In genomic region chr10:86399879-86400704, GRCh38 we compare ENCODE assay signal across 1 cellular context.
TF ChIP-seq lines count a peak whose summit lies in the region.

No MANE protein-coding gene starts in this region.

TF ChIP-seq in HepG2, 621 proteins besides CTCF, POLR2A, EP300 and RAD21 (continued from another document and continues in another):
- TF ChIP-seq ZNF318 (CRISPR knock-in tag; IDR thresholded peaks at IDR 0.05) (no peak), BRCA1 (CRISPR knock-in tag; IDR thresholded peaks at IDR 0.05) (peak; percentile 78; the same call in 1 of the 2 replicates), ZNF749 (CRISPR knock-in tag; IDR thresholded peaks at IDR 0.05; ENCODE audit: borderline replicate concordance) (peak; percentile 97), FOSL2 (CRISPR knock-in tag; IDR thresholded peaks at IDR 0.05) (peak; percentile 51), ZNF34 (CRISPR knock-in tag; IDR thresholded peaks at IDR 0.05; ENCODE audit: borderline replicate concordance) (peak; percentile 82), ZNF292 (CRISPR knock-in tag; IDR thresholded peaks at IDR 0.05; ENCODE audit: borderline replicate concordance, low read depth) (peak; percentile 27; the same call in 1 of the 2 replicates), ZFP82 (CRISPR knock-in tag; IDR thresholded peaks at IDR 0.05; ENCODE audit: borderline replicate concordance) (peak; percentile 56; the same call in 1 of the 2 replicates), ZNF121 (CRISPR knock-in tag; IDR thresholded peaks at IDR 0.05) (peak; percentile 93), DMAP1 (CRISPR knock-in tag; IDR thresholded peaks at IDR 0.05) (peak; percentile 79), GTF3A (CRISPR knock-in tag; conservative IDR thresholded peaks at IDR 0.05) (peak; percentile 88; the same call in 1 of the 2 replicates), ZNF652 (CRISPR knock-in tag; IDR thresholded peaks at IDR 0.05; ENCODE audit: borderline replicate concordance, low read depth) (no peak), ZNF10 (CRISPR knock-in tag; IDR thresholded peaks at IDR 0.05; ENCODE audit: borderline replicate concordance, low read depth) (no peak), ZKSCAN1 (IDR thresholded peaks at IDR 0.05; ENCODE audit: low read length) (no peak), PLRG1 (conservative IDR thresholded peaks at IDR 0.05) (no peak), MTF1 (CRISPR knock-in tag; IDR thresholded peaks at IDR 0.05) (no peak), PCBP1 (IDR thresholded peaks at IDR 0.05; ENCODE audit: borderline replicate concordance, low read depth, low read length) (peak; percentile 56; the same call in 1 of the 2 replicates), ARNTL (CRISPR knock-in tag; IDR thresholded peaks at IDR 0.05) (peak; percentile 54; the same call in 1 of the 2 replicates), ZNF850 (CRISPR knock-in tag; conservative IDR thresholded peaks at IDR 0.05) (peak; percentile 56; the same call in 1 of the 2 replicates), ZNF160 (CRISPR knock-in tag; IDR thresholded peaks at IDR 0.05) (no peak; the same call in 1 of the 2 replicates), FUBP1 (CRISPR knock-in tag; IDR thresholded peaks at IDR 0.05; ENCODE audit: borderline replicate concordance) (peak; percentile 37; the same call in 1 of the 2 replicates), ATAD3A (CRISPR knock-in tag; IDR thresholded peaks at IDR 0.05) (no peak), CENPT (CRISPR knock-in tag; IDR thresholded peaks at IDR 0.05; ENCODE audit: low read depth) (peak; percentile 64; the same call in 1 of the 2 replicates), HES4 (CRISPR knock-in tag; IDR thresholded peaks at IDR 0.05; ENCODE audit: borderline replicate concordance) (peak; percentile 86), GABPB1 (CRISPR knock-in tag; IDR thresholded peaks at IDR 0.05) (peak; percentile 86), MIXL1 (CRISPR knock-in tag; IDR thresholded peaks at IDR 0.05) (peak; percentile 42; the same call in 1 of the 2 replicates), CBX1 (IDR thresholded peaks at IDR 0.05; ENCODE audit: low read depth) (peak; percentile 28), CC2D1A (CRISPR knock-in tag; IDR thresholded peaks at IDR 0.05) (peak; percentile 81; the same call in 1 of the 2 replicates), ZNF644 (CRISPR knock-in tag; IDR thresholded peaks at IDR 0.05; ENCODE audit: low read depth) (no peak)
- TF ChIP-seq, protein P1, sequence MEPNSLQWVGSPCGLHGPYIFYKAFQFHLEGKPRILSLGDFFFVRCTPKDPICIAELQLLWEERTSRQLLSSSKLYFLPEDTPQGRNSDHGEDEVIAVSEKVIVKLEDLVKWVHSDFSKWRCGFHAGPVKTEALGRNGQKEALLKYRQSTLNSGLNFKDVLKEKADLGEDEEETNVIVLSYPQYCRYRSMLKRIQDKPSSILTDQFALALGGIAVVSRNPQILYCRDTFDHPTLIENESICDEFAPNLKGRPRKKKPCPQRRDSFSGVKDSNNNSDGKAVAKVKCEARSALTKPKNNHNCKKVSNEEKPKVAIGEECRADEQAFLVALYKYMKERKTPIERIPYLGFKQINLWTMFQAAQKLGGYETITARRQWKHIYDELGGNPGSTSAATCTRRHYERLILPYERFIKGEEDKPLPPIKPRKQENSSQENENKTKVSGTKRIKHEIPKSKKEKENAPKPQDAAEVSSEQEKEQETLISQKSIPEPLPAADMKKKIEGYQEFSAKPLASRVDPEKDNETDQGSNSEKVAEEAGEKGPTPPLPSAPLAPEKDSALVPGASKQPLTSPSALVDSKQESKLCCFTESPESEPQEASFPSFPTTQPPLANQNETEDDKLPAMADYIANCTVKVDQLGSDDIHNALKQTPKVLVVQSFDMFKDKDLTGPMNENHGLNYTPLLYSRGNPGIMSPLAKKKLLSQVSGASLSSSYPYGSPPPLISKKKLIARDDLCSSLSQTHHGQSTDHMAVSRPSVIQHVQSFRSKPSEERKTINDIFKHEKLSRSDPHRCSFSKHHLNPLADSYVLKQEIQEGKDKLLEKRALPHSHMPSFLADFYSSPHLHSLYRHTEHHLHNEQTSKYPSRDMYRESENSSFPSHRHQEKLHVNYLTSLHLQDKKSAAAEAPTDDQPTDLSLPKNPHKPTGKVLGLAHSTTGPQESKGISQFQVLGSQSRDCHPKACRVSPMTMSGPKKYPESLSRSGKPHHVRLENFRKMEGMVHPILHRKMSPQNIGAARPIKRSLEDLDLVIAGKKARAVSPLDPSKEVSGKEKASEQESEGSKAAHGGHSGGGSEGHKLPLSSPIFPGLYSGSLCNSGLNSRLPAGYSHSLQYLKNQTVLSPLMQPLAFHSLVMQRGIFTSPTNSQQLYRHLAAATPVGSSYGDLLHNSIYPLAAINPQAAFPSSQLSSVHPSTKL (CRISPR knock-in tag; IDR thresholded peaks at IDR 0.05) = peak; percentile 72
- TF ChIP-seq, protein P2, sequence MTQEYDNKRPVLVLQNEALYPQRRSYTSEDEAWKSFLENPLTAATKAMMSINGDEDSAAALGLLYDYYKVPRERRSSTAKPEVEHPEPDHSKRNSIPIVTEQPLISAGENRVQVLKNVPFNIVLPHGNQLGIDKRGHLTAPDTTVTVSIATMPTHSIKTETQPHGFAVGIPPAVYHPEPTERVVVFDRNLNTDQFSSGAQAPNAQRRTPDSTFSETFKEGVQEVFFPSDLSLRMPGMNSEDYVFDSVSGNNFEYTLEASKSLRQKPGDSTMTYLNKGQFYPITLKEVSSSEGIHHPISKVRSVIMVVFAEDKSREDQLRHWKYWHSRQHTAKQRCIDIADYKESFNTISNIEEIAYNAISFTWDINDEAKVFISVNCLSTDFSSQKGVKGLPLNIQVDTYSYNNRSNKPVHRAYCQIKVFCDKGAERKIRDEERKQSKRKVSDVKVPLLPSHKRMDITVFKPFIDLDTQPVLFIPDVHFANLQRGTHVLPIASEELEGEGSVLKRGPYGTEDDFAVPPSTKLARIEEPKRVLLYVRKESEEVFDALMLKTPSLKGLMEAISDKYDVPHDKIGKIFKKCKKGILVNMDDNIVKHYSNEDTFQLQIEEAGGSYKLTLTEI (CRISPR knock-in tag; conservative IDR thresholded peaks at IDR 0.05) = no peak
- TF ChIP-seq, protein P3, sequence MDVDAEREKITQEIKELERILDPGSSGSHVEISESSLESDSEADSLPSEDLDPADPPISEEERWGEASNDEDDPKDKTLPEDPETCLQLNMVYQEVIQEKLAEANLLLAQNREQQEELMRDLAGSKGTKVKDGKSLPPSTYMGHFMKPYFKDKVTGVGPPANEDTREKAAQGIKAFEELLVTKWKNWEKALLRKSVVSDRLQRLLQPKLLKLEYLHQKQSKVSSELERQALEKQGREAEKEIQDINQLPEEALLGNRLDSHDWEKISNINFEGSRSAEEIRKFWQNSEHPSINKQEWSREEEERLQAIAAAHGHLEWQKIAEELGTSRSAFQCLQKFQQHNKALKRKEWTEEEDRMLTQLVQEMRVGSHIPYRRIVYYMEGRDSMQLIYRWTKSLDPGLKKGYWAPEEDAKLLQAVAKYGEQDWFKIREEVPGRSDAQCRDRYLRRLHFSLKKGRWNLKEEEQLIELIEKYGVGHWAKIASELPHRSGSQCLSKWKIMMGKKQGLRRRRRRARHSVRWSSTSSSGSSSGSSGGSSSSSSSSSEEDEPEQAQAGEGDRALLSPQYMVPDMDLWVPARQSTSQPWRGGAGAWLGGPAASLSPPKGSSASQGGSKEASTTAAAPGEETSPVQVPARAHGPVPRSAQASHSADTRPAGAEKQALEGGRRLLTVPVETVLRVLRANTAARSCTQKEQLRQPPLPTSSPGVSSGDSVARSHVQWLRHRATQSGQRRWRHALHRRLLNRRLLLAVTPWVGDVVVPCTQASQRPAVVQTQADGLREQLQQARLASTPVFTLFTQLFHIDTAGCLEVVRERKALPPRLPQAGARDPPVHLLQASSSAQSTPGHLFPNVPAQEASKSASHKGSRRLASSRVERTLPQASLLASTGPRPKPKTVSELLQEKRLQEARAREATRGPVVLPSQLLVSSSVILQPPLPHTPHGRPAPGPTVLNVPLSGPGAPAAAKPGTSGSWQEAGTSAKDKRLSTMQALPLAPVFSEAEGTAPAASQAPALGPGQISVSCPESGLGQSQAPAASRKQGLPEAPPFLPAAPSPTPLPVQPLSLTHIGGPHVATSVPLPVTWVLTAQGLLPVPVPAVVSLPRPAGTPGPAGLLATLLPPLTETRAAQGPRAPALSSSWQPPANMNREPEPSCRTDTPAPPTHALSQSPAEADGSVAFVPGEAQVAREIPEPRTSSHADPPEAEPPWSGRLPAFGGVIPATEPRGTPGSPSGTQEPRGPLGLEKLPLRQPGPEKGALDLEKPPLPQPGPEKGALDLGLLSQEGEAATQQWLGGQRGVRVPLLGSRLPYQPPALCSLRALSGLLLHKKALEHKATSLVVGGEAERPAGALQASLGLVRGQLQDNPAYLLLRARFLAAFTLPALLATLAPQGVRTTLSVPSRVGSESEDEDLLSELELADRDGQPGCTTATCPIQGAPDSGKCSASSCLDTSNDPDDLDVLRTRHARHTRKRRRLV (CRISPR knock-in tag; IDR thresholded peaks at IDR 0.05) = peak; percentile 48
- TF ChIP-seq, protein P4, sequence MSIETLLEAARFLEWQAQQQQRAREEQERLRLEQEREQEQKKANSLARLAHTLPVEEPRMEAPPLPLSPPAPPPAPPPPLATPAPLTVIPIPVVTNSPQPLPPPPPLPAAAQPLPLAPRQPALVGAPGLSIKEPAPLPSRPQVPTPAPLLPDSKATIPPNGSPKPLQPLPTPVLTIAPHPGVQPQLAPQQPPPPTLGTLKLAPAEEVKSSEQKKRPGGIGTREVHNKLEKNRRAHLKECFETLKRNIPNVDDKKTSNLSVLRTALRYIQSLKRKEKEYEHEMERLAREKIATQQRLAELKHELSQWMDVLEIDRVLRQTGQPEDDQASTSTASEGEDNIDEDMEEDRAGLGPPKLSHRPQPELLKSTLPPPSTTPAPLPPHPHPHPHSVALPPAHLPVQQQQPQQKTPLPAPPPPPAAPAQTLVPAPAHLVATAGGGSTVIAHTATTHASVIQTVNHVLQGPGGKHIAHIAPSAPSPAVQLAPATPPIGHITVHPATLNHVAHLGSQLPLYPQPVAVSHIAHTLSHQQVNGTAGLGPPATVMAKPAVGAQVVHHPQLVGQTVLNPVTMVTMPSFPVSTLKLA (IDR thresholded peaks at IDR 0.05) = no peak
- TF ChIP-seq, protein P5, sequence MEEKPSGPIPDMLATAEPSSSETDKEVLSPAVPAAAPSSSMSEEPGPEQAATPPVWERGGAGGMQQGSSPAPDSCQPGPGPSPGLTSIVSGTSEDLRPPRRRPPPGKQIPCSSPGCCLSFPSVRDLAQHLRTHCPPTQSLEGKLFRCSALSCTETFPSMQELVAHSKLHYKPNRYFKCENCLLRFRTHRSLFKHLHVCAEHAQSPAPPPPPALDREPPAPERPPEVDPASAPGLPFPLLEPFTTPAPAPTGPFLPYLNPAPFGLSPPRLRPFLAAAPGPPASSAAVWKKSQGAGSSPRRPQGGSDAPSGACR (CRISPR knock-in tag; IDR thresholded peaks at IDR 0.05) = peak; percentile 55; the same call in 1 of the 2 replicates
